15 cellular contexts compared by ENCODE assay signal in genomic region chr20:16490696-16491095, GRCh38.
"Had no signal": no experiment of that assay in that cellular context is flagged by ENCODE, and none has a peak within 500 bp of the region (broad histone marks: within the 10 kb centered on the region; RNA-seq: fewer than 3 reads in every experiment).

No MANE protein-coding gene starts in this region.

- H3K27ac Mint-ChIP-seq: activated naive CD4-positive, alpha-beta T cell treated with anti-CD3 and anti-CD28 coated beads for 36 hours; naive thymus-derived CD4-positive, alpha-beta T cell had no signal

- H3K9me3 Mint-ChIP-seq: activated naive CD4-positive, alpha-beta T cell treated with anti-CD3 and anti-CD28 coated beads for 36 hours; naive thymus-derived CD4-positive, alpha-beta T cell had no signal

- H3K4me3 Mint-ChIP-seq: activated naive CD4-positive, alpha-beta T cell treated with anti-CD3 and anti-CD28 coated beads for 36 hours; naive thymus-derived CD4-positive, alpha-beta T cell had no signal

- H3K27me3 ChIP-seq: heart right ventricle, right atrium auricular region, tibial nerve, vagina had no signal

- H3K9me3 ChIP-seq: heart right ventricle, right atrium auricular region, tibial nerve, vagina had no signal

- H3K27me3 Mint-ChIP-seq: naive thymus-derived CD4-positive, alpha-beta T cell had no signal

- DNase-seq: activated naive CD4-positive, alpha-beta T cell treated with anti-CD3 and anti-CD28 coated beads for 36 hours; activated T-cell treated with anti-CD3 and anti-CD28 coated beads for 4 hours; effector CD4-positive, alpha-beta T cell; heart right ventricle; left colon; naive thymus-derived CD4-positive, alpha-beta T cell; small intestine; stimulated activated CD4-positive, alpha-beta T cell treated with anti-CD3 and anti-CD28 coated beads, Interleukin-4, amount 100 ng/mL, for 4 hours; stimulated activated CD8-positive, alpha-beta memory T cell treated with anti-CD3 and anti-CD28 coated beads, Interleukin-4, amount 100 ng/mL, for 48 hours; stimulated activated naive CD4-positive, alpha-beta T cell treated with Interleukin-2 at 50 U/mL for 16 hours had no signal

- FAIRE-seq: small intestine had no signal

- H3K4me1 Mint-ChIP-seq: naive thymus-derived CD4-positive, alpha-beta T cell had no signal

- H3K36me3 ChIP-seq: right atrium auricular region had no signal

- H3K27ac ChIP-seq: coronary artery, heart right ventricle, right atrium auricular region, vagina had no signal

- H3K4me3 ChIP-seq: coronary artery, heart right ventricle, lung, right atrium auricular region, tibial nerve, vagina had no signal

- H3K4me1 ChIP-seq: right atrium auricular region, tibial nerve, vagina had no signal
